Comparison of ENCODE assay signal across 2 cellular contexts in genomic region chr7:99418260-99418659, GRCh38.
TF ChIP-seq lines count a peak whose summit lies in the region.

No MANE protein-coding gene starts in this region.

TF ChIP-seq in GM12891, 5 proteins besides CTCF, POLR2A, EP300 and RAD21:
- TF ChIP-seq POU2F2 (IDR thresholded peaks at IDR 0.05; ENCODE audit: low read depth, low read length) (no peak), TAF1 (IDR thresholded peaks at IDR 0.05; ENCODE audit: low read depth, low read length) (no peak), SPI1 (IDR thresholded peaks at IDR 0.05; ENCODE audit: low read depth, low read length) (no peak), POLR2AphosphoS5 (IDR thresholded peaks at IDR 0.05; ENCODE audit: low read depth, low read length) (no peak), PAX5 (IDR thresholded peaks at IDR 0.05; ENCODE audit: insufficient read depth, low read length, severe bottlenecking) (no peak)

TF ChIP-seq in GM12878, 131 proteins besides CTCF, POLR2A, EP300 and RAD21:
- TF ChIP-seq HDAC6 (IDR thresholded peaks at IDR 0.05; ENCODE audit: unreplicated experiment) (no peak), SMC3 (IDR thresholded peaks at IDR 0.05; ENCODE audit: borderline replicate concordance, low read length) (no peak), BRCA1 (IDR thresholded peaks at IDR 0.05; ENCODE audit: low read depth, low read length) (no peak), CBX3 (IDR thresholded peaks at IDR 0.05; ENCODE audit: borderline replicate concordance, low read depth) (no peak), MYB (IDR thresholded peaks at IDR 0.05; ENCODE audit: borderline replicate concordance, low read depth, low read length) (no peak), CEBPZ (IDR thresholded peaks at IDR 0.05; ENCODE audit: low read depth, low read length) (no peak), ETV6 (conservative IDR thresholded peaks at IDR 0.05 in 1 of 2, IDR thresholded peaks at IDR 0.05 in 1 of 2; ENCODE audit: borderline replicate concordance in 1 of 2, low read depth in 1 of 2) (no peak), SMAD1 (IDR thresholded peaks at IDR 0.05; ENCODE audit: low read depth, partially characterized antibody) (no peak), ZBTB40 (IDR thresholded peaks at IDR 0.05; ENCODE audit: borderline replicate concordance) (no peak), EED (IDR thresholded peaks at IDR 0.05; ENCODE audit: low read depth) (no peak), GABPA (IDR thresholded peaks at IDR 0.05; ENCODE audit: low read depth) (no peak), JUND (IDR thresholded peaks at IDR 0.05; ENCODE audit: low read depth, low read length) (no peak), SUZ12 (IDR thresholded peaks at IDR 0.05; ENCODE audit: unreplicated experiment) (no peak)
